ENCODE assay signal across 23 cellular contexts in genomic region chr2:102112271-102112670, GRCh38. TPM values are rescaled to one million over a fixed set of nuclear protein-coding genes. Genes with fewer than 3 reads are reported as not detected.
DNase-seq lines count a peak whose midpoint lies in the region; ATAC-seq, FAIRE-seq and TF ChIP-seq lines count a peak whose summit lies in the region.
"Had no signal": no experiment of that assay in that cellular context is flagged by ENCODE, and none has a peak within 500 bp of the region (broad histone marks: within the 10 kb centered on the region; RNA-seq: fewer than 3 reads in every experiment).

No MANE protein-coding gene starts in this region.

- peak overlapping the region; percentile 61 for H3K27ac Mint-ChIP-seq in activated T-cell treated with anti-CD3 and anti-CD28 coated beads, Interleukin-2, amount 50 U/mL, for 24 hours

- H3K27me3 Mint-ChIP-seq in activated T-cell treated with anti-CD3 and anti-CD28 coated beads, Interleukin-2, amount 50 U/mL, for 24 hours = peaks cover 3% of the 10 kb centered on the region
- no peaks in the 10 kb centered on the region for H3K27me3 Mint-ChIP-seq in activated T-cell treated with anti-CD3 and anti-CD28 coated beads, Interleukin-2, amount 50 U/mL, for 4 hours (ENCODE audit: low read depth)

- CTCF ChIA-PET in K562 (lab: Yijun Ruan, JAX; ENCODE audit: low intra/inter-chr PET ratio) = no interaction called here

- no peaks in the 10 kb centered on the region for H4K20me1 ChIP-seq in K562 (replicated peaks; ENCODE audit: control insufficient read depth, insufficient read depth, low read length)

- peaks cover 0 to 6% of the 10 kb centered on the region in 2 experiments; a peak in 3 of 5 replicates for H3K4me1 ChIP-seq in K562 (replicated peaks in 1 of 2; ENCODE audit: control insufficient read depth in 2 of 2, insufficient read depth in 2 of 2, low read length in 2 of 2)
- peaks cover 36 to 57% (median 41%) of the 10 kb centered on the region in 3 donors for H3K4me1 ChIP-seq in skeletal muscle tissue (ENCODE audit: control insufficient read depth in 3 of 3, insufficient read depth in 3 of 3, low read length in 3 of 3)

- H3K9me3 ChIP-seq in K562 (replicated peaks; ENCODE audit: control insufficient read depth, insufficient read depth, low read depth, low read length) (no peaks in the 10 kb centered on the region), skeletal muscle tissue (ENCODE audit: control insufficient read depth in 3 of 3, low read length in 3 of 3) (no peaks in the 10 kb centered on the region)
- H3K9me3 ChIP-seq: A549, sigmoid colon had no signal

- WGBS in K562 (ENCODE audit: insufficient coverage, low coverage, missing lambda C conversion rate) = 17% methylated on average over 1 of the region's 1 CpG

- no peaks in the 10 kb centered on the region for H3K27me3 ChIP-seq in K562 (ENCODE audit: control insufficient read depth in 2 of 2, insufficient read depth in 2 of 2, low read length in 2 of 2)
- H3K27me3 ChIP-seq in skeletal muscle tissue (ENCODE audit: control insufficient read depth in 3 of 3, insufficient read depth in 3 of 3, low read length in 3 of 3) = no peaks in the 10 kb centered on the region
- H3K27me3 ChIP-seq: sigmoid colon had no signal

- H3K4me3 Mint-ChIP-seq in activated T-cell treated with anti-CD3 and anti-CD28 coated beads, Interleukin-2, amount 50 U/mL, for 24 hours = no peak overlapping the region
- H3K4me3 Mint-ChIP-seq in activated T-cell treated with anti-CD3 and anti-CD28 coated beads, Interleukin-2, amount 50 U/mL, for 4 hours = no peak overlapping the region
- H3K4me3 Mint-ChIP-seq: central memory CD8-positive, alpha-beta T cell had no signal

- no peak overlapping the region for H3K9ac ChIP-seq in K562 (ENCODE audit: insufficient read depth in 1 of 2, low read depth in 2 of 2, low read length in 2 of 2)
- no peak overlapping the region for H3K9ac ChIP-seq in skeletal muscle tissue (ENCODE audit: low read depth in 1 of 3, low read length in 3 of 3)

- TF ChIP-seq RAD21 in K562 (CRISPR knock-in tag; conservative IDR thresholded peaks at IDR 0.05 in 1 of 2, IDR thresholded peaks at IDR 0.05 in 1 of 2) = no peak

- DNase-seq in activated T-cell treated with anti-CD3 and anti-CD28 coated beads, Interleukin-2, amount 50 U/mL, for 24 hours = no peak
- no peak for DNase-seq in activated T-cell treated with anti-CD3 and anti-CD28 coated beads, Interleukin-2, amount 50 U/mL, for 4 hours
- DNase-seq in K562 (ENCODE audit: extremely low read depth in 1 of 4, low spot score in 3 of 4) = peak in 2 of 4 experiments; percentile 25 to 38
- DNase-seq in left colon = no peak
- no peak for DNase-seq in H54 (ENCODE audit: insufficient read length, low spot score)
- DNase-seq in NCI-H82 treated with DMSO at 0.1 percent for 48 hours (lab: John Stamatoyannopoulos, UW; ENCODE audit: unreplicated experiment) = no peak
- DNase-seq: activated CD4-positive, alpha-beta T cell treated with anti-CD3 and anti-CD28 coated beads, Interleukin-2, amount 50 U/mL, for 4 hours; activated naive CD4-positive, alpha-beta T cell treated with Interleukin-2 at 50 U/mL for 16 hours; aorta; Calu3; EL; erythroblast; foreskin fibroblast; MM.1S; NCI-H1417 treated with DMSO at 0.1 percent for 48 hours; NCI-H510A treated with DMSO at 0.1 percent for 48 hours; RPMI8226; sigmoid colon; WERI-Rb-1 had no signal

- peak overlapping the region; percentile 56 for H2AFZ ChIP-seq in K562 (ENCODE audit: low read depth, low read length)

- no peak overlapping the region for H3K4me2 ChIP-seq in K562 (ENCODE audit: insufficient read depth, low read length)
- H3K4me2 ChIP-seq: A549 had no signal

- no peaks in the 10 kb centered on the region for H3K79me2 ChIP-seq in K562 (ENCODE audit: control insufficient read depth, insufficient read depth, low read length)

- TF ChIP-seq CTCF in K562 (IDR thresholded peaks at IDR 0.05 in 2 of 3, conservative IDR thresholded peaks at IDR 0.05 in 1 of 3; ENCODE audit: insufficient read depth in 2 of 3, low read depth in 1 of 3, low read length in 3 of 3) = no peak

- TF ChIP-seq POLR2A in K562 (conservative IDR thresholded peaks at IDR 0.05) (no peak), H54 (IDR thresholded peaks at IDR 0.05; ENCODE audit: low read depth, low read length) (no peak)

- peaks cover 5% of the 10 kb centered on the region for H3K9me3 Mint-ChIP-seq in activated T-cell treated with anti-CD3 and anti-CD28 coated beads, Interleukin-2, amount 50 U/mL, for 24 hours
- H3K9me3 Mint-ChIP-seq in activated T-cell treated with anti-CD3 and anti-CD28 coated beads, Interleukin-2, amount 50 U/mL, for 4 hours = peaks cover 13% of the 10 kb centered on the region
- H3K9me3 Mint-ChIP-seq: central memory CD8-positive, alpha-beta T cell had no signal

- no peak for ATAC-seq in activated T-cell treated with anti-CD3 and anti-CD28 coated beads, Interleukin-2, amount 50 U/mL, for 4 hours
- peak; percentile 68 for ATAC-seq in K562
- peak; percentile 53 for ATAC-seq in left colon
- ATAC-seq in HG03175 (IDR thresholded peaks at IDR 0.05; ENCODE audit: unreplicated experiment) = no peak
- ATAC-seq: A549 had no signal

- H3K27ac ChIP-seq in K562 (ENCODE audit: extremely low read depth, low read depth, low read length) = no peak overlapping the region
- peak overlapping the region; percentile 80 for H3K27ac ChIP-seq in skeletal muscle tissue (ENCODE audit: low read depth, low read length)
- H3K27ac ChIP-seq: sigmoid colon, WERI-Rb-1 had no signal

- POLR2A ChIA-PET in K562 (lab: Yijun Ruan, JAX) = interaction anchor here (0.7 to 1.1 kb wide), 5 partner anchors 13 to 52 kb away, joined by 3 read pairs; no protein-coding TSS in a partner anchor

- intact Hi-C loops in K562 (cut with micrococcal nuclease) = no loop called here
- intact Hi-C loops in left colon (cut with DNase I, micrococcal nuclease) = no loop called here

- in situ Hi-C loops in K562 (cut with MboI) = no loop called here

- H3K4me3 ChIP-seq in K562 (no peak overlapping the region), skeletal muscle tissue (ENCODE audit: low read length in 3 of 3) (no peak overlapping the region)
- H3K4me3 ChIP-seq: A549, sigmoid colon had no signal

- FAIRE-seq in K562 (lab: Jason Lieb, UNC) (no peak), H54 (lab: Jason Lieb, UNC) (no peak)
- FAIRE-seq: A549 had no signal

- H3K9me1 ChIP-seq in K562 (ENCODE audit: control insufficient read depth, insufficient read depth, low read length) = no peaks in the 10 kb centered on the region

- BruUV-seq in K562 (replicated peaks; lab: Mats Ljungman, UMichigan) = no TSS peak

- H3K4me1 Mint-ChIP-seq in activated T-cell treated with anti-CD3 and anti-CD28 coated beads, Interleukin-2, amount 50 U/mL, for 24 hours (ENCODE audit: low read depth) = peaks cover 87% of the 10 kb centered on the region
- peaks cover 52% of the 10 kb centered on the region for H3K4me1 Mint-ChIP-seq in activated T-cell treated with anti-CD3 and anti-CD28 coated beads, Interleukin-2, amount 50 U/mL, for 4 hours (ENCODE audit: low read depth)
- H3K4me1 Mint-ChIP-seq: central memory CD8-positive, alpha-beta T cell had no signal

- H3K36me3 ChIP-seq in K562 (ENCODE audit: control insufficient read depth, insufficient read depth, low read length) (no peaks in the 10 kb centered on the region), skeletal muscle tissue (ENCODE audit: control insufficient read depth in 3 of 3, insufficient read depth in 3 of 3, low read length in 3 of 3) (no peaks in the 10 kb centered on the region)
- H3K36me3 ChIP-seq: sigmoid colon, WERI-Rb-1 had no signal

- H3K36me3 Mint-ChIP-seq in activated T-cell treated with anti-CD3 and anti-CD28 coated beads, Interleukin-2, amount 50 U/mL, for 24 hours (ENCODE audit: low read depth) = peaks cover 31% of the 10 kb centered on the region
- H3K36me3 Mint-ChIP-seq in activated T-cell treated with anti-CD3 and anti-CD28 coated beads, Interleukin-2, amount 50 U/mL, for 4 hours (ENCODE audit: insufficient read depth) = peaks cover 10% of the 10 kb centered on the region

- TF ChIP-seq EP300 in K562 (IDR thresholded peaks at IDR 0.05; ENCODE audit: low read length) = no peak

TF ChIP-seq in K562, 482 proteins besides CTCF, POLR2A, EP300 and RAD21:
- TF ChIP-seq ETV5 (CRISPR knock-in tag; IDR thresholded peaks at IDR 0.05; ENCODE audit: low read depth) = no peak
- peak; percentile 65; the same call in 1 of the 2 replicates for TF ChIP-seq RFX1 (IDR thresholded peaks at IDR 0.05)
- TF ChIP-seq ZNF316 (IDR thresholded peaks at IDR 0.05) = peak; percentile 60; the same call in 1 of the 2 replicates
- peak; percentile 22; the same call in 1 of the 2 replicates for TF ChIP-seq ETV1 (tag; conservative IDR thresholded peaks at IDR 0.05; ENCODE audit: low read depth)
- TF ChIP-seq MAFF (IDR thresholded peaks at IDR 0.05; ENCODE audit: low read length) = no peak

RNA-seq across cellular contexts. Expression of gene IL1R1, which starts 30.3 kb away (rescaled TPM):
- total RNA-seq in activated T-cell treated with anti-CD3 and anti-CD28 coated beads, Interleukin-2, amount 50 U/mL, for 4 hours = 10 to 100 TPM; 19.6 to 33.5 (median 21.3) TPM
- total RNA-seq in K562 (2011; cell fraction: chromatin; rRNA removed; ENCODE audit: low replicate concordance) = 1.9 and 3.7 TPM in 2 replicates
- 0.83 and 0.92 TPM in 2 replicates for total RNA-seq in K562 (2011; cell fraction: nucleolus; rRNA removed)
- 2.3 and 4.2 TPM in 2 replicates for total RNA-seq in K562 (2011; cell fraction: nucleoplasm; rRNA removed)
- total RNA-seq in K562 (2014; rRNA removed) (0.90 and 1.00 TPM in 2 replicates), K562 (2014; rRNA removed; fragmentation: Illumina TruSeq; extraction: Trizol) (1.4 and 2.2 TPM in 2 replicates), K562 (2015; rRNA removed; fragmentation: Illumina TruSeq; extraction: Trizol) (2.0 and 2.5 TPM in 2 replicates), K562 (2021) (1.6 and 2.5 TPM in 2 replicates), left colon (10 to 100 TPM; 24.8 to 25.0 TPM), skeletal muscle tissue (6.3 TPM)
- polyA plus RNA-seq in K562 (2011; rRNA removed) (1.5 and 3.9 TPM in 2 replicates), K562 (2014; fragmentation: Illumina TruSeq; extraction: Trizol) (2.6 and 2.9 TPM in 2 replicates), K562 (2014; fragmentation: Nextera tagmentation; extraction: Ambion mirVana) (1 to 10 TPM in 1 of 2 experiments, under 1 TPM in 1; 0.81 to 1.2 TPM), K562 (2014; rRNA removed) (1.6 and 2.5 TPM in 2 replicates)
- 1.3 and 1.6 TPM in 2 replicates for polyA plus RNA-seq in K562 (2011; cell fraction: cytosol; rRNA removed)
- polyA plus RNA-seq in K562 (2011; cell fraction: nucleus; rRNA removed) = 0.83 and 1.3 TPM in 2 replicates
- polyA plus RNA-seq in K562 (2012) = 1.7 and 2.9 TPM in 2 replicates
- polyA minus RNA-seq in K562 (2011; rRNA and poly(A)+ RNA removed) = 1.5 and 2.4 TPM in 2 replicates
- polyA minus RNA-seq in K562 (2011; cell fraction: cytosol; rRNA and poly(A)+ RNA removed) = 1.1 and 3.4 TPM in 2 replicates
- polyA minus RNA-seq in K562 (2011; cell fraction: nucleus; rRNA and poly(A)+ RNA removed) = 0.78 and 0.81 TPM in 2 replicates

Comparison
In these comparisons a context has a peak if more than half of its experiments do, and no peak if none do; other contexts are left out.
1. ATAC-seq: peak in K562 (single experiment) and left colon (single experiment); none in activated T-cell treated with anti-CD3 and anti-CD28 coated beads, Interleukin-2, amount 50 U/mL, for 4 hours (0 of 2) and HG03175 (single experiment).